In the genomic region with DNA sequence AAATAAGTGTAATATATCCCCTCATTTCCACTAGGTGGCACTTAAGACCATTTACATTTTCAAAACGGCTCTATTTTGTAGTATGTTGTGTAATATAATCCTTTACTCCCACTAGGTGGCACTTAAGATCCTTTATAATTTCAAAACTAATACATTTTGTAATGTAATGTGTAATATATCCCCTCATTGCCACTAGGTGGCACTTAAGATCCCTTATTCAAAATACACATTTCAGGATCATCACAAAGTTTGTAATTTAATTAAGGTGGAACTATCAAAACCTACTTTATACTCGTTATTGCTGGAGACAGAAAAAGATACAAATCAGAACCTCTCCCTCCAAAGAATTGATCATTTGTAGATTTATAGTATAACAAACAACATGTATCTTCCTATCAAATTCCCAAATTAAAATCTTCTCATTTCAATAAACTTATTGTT, we compare ENCODE assay signal across 8 cellular contexts.
DNase-seq lines count a peak whose midpoint lies in the region; ATAC-seq, FAIRE-seq and TF ChIP-seq lines count a peak whose summit lies in the region.

No MANE protein-coding gene starts in this region.

- DNase-seq in GM03348 (ENCODE audit: low spot score) (peak; percentile 37), HuH-7 (ENCODE audit: low spot score) (peak; percentile 9), NCI-H82 treated with DMSO at 0.1 percent for 48 hours (lab: John Stamatoyannopoulos, UW; ENCODE audit: unreplicated experiment) (peak; percentile 77), T47D (ENCODE audit: low read depth in 1 of 2, low spot score in 1 of 2) (peak; percentile 13 to 84), kidney (no peak), testis (no peak), posterior vena cava (ENCODE audit: low spot score) (no peak)

- peak; percentile 59 for TF ChIP-seq CTCF in kidney (IDR thresholded peaks at IDR 0.05; ENCODE audit: borderline replicate concordance, extremely low read depth, insufficient read depth)
- TF ChIP-seq CTCF in testis (IDR thresholded peaks at IDR 0.05) = peak; percentile 72 to 95 (median 83)

- intact Hi-C loops in kidney (cut with DNase I) (loop anchor here (10.0 kb wide), 2 partner anchors 192 to 388 kb away; no protein-coding TSS in a partner anchor), testis (cut with DNase I; ENCODE audit: low total_unique reads) (loop anchor here (5.0 kb wide), 1 partner anchor 391 kb away; no protein-coding TSS in a partner anchor), posterior vena cava (cut with DNase I) (loop anchor here in 1 of 2 donors (10.0 kb wide), 2 partner anchors 232 to 388 kb away; no protein-coding TSS in a partner anchor)

- no peaks in the 10 kb centered on the region for H3K9me3 ChIP-seq in kidney (ENCODE audit: control insufficient read depth in 1 of 2, low read length in 2 of 2)
- H3K9me3 ChIP-seq in testis = no peaks in the 10 kb centered on the region

- in situ Hi-C loops in T47D (cut with HindIII; ENCODE audit: low pct_unique_long_range_greater_than_20kb, low sequenced_read_pairs) = no loop called here

- H3K9ac ChIP-seq in kidney (ENCODE audit: low read length in 2 of 2) = no peak overlapping the region

- FAIRE-seq in kidney (lab: Jason Lieb, UNC) = peak; percentile 100

- H3K4me3 ChIP-seq in kidney (ENCODE audit: low read length in 2 of 2) = no peak overlapping the region
- H3K4me3 ChIP-seq in testis = no peak overlapping the region

- WGBS in testis, 2 donors = 5 to 14% methylated on average over 2 of the region's 2 CpGs

- no peaks in the 10 kb centered on the region for H3K27me3 ChIP-seq in testis

- H3K27ac ChIP-seq in kidney (ENCODE audit: low read depth in 2 of 2, low read length in 2 of 2) (no peak overlapping the region), testis (no peak overlapping the region)

- H3K36me3 ChIP-seq in kidney (ENCODE audit: control insufficient read depth in 1 of 2, insufficient read depth in 2 of 2, low read length in 2 of 2) (no peaks in the 10 kb centered on the region), testis (ENCODE audit: low read depth, missing control alignments) (no peaks in the 10 kb centered on the region)

- no peak for TF ChIP-seq POLR2A in testis (IDR thresholded peaks at IDR 0.05)

- H3K4me1 ChIP-seq in kidney (ENCODE audit: control insufficient read depth in 1 of 2, insufficient read depth in 1 of 2, low read depth in 1 of 2, low read length in 2 of 2) (no peaks in the 10 kb centered on the region), testis (no peaks in the 10 kb centered on the region)

- ATAC-seq in GM21576 (IDR thresholded peaks at IDR 0.05; ENCODE audit: unreplicated experiment) = peak; percentile 98

Comparison
In these comparisons a context has a peak if more than half of its experiments do, and no peak if none do; other contexts are left out.
1. DNase-seq: peak in GM03348 (single experiment), HuH-7 (single experiment), NCI-H82 treated with DMSO at 0.1 percent for 48 hours (single experiment) and T47D (2 of 2); none in kidney (single experiment), testis (single experiment) and posterior vena cava (single experiment).